8 cellular contexts compared by ENCODE assay signal in genomic region chr11:808427-809286, GRCh38. TPM values are rescaled to one million over a fixed set of nuclear protein-coding genes. Genes with fewer than 3 reads are reported as not detected.
DNase-seq lines count a peak whose midpoint lies in the region; ATAC-seq and TF ChIP-seq lines count a peak whose summit lies in the region.

No MANE protein-coding gene starts in this region.

- WGBS in iPS DF 6.9 (ENCODE audit: insufficient coverage, insufficient read length), result no CpG with 5 or more reads among the region's 36 CpGs

- CTCF ChIA-PET in CD8-positive, alpha-beta memory T cell (lab: Charles Lee), result interaction anchor here (1.4 to 1.6 kb wide), 2 partner anchors 11 to 14 kb away, joined by 4 to 5 read pairs; no protein-coding TSS in a partner anchor

- peaks cover 20% of the 10 kb centered on the region for H3K36me3 ChIP-seq in CD8-positive, alpha-beta memory T cell (ENCODE audit: insufficient read depth, low read length)
- peaks cover 23% of the 10 kb centered on the region for H3K36me3 ChIP-seq in iPS DF 6.9 (ENCODE audit: control insufficient read depth, insufficient read depth, low read length)

- ATAC-seq in stimulated activated effector memory CD8-positive, alpha-beta T cell treated with anti-CD3 and anti-CD28 coated beads, Interleukin-12 subunit alpha, Interleukin-12 subunit beta, amount 100 ng/mL, for 72 hours, result no peak

- H3K4me3 Mint-ChIP-seq in CD8-positive, alpha-beta memory T cell, result peak overlapping the region; percentile 94 to 100 (median 95)
- H3K4me3 Mint-ChIP-seq in activated naive CD4-positive, alpha-beta T cell treated with anti-CD3 and anti-CD28 coated beads, Interleukin-2, amount 50 U/mL, for 24 hours, result peak overlapping the region; percentile 93
- H3K4me3 Mint-ChIP-seq in stimulated activated effector memory CD8-positive, alpha-beta T cell treated with anti-CD3 and anti-CD28 coated beads, Interleukin-12 subunit alpha, Interleukin-12 subunit beta, amount 100 ng/mL, for 72 hours, result peak overlapping the region; percentile 91

- peak in 3 of 5 donors; percentile 50 to 75 (median 51) for DNase-seq in CD8-positive, alpha-beta memory T cell
- DNase-seq in HL-60 (ENCODE audit: low read depth in 1 of 2, low spot score in 1 of 2), result peak in 1 of 2 experiments; percentile 60
- DNase-seq in iPS DF 6.9 (ENCODE audit: low read depth, low spot score), result no peak
- no peak for DNase-seq in stimulated activated effector memory CD8-positive, alpha-beta T cell treated with anti-CD3 and anti-CD28 coated beads, Interleukin-12 subunit alpha, Interleukin-12 subunit beta, amount 100 ng/mL, for 72 hours (ENCODE audit: low spot score in 2 of 2)
- DNase-seq in NCI-H510A (lab: John Stamatoyannopoulos, UW), result no peak
- DNase-seq in effector CD8-positive, alpha-beta T cell (lab: John Stamatoyannopoulos, UW), result no peak
- DNase-seq in activated CD4-positive, CD25-positive, alpha-beta regulatory T cell treated with anti-CD3 and anti-CD28 coated beads, Interleukin-2, amount 50 U/mL, for 72 hours, result no peak

- H3K27me3 Mint-ChIP-seq in CD8-positive, alpha-beta memory T cell, result no peaks in the 10 kb centered on the region
- no peaks in the 10 kb centered on the region for H3K27me3 Mint-ChIP-seq in activated naive CD4-positive, alpha-beta T cell treated with anti-CD3 and anti-CD28 coated beads, Interleukin-2, amount 50 U/mL, for 24 hours

- peaks cover 0 to 35% (median 2%) of the 10 kb centered on the region in 3 donors for H3K36me3 Mint-ChIP-seq in CD8-positive, alpha-beta memory T cell
- H3K36me3 Mint-ChIP-seq in activated naive CD4-positive, alpha-beta T cell treated with anti-CD3 and anti-CD28 coated beads, Interleukin-2, amount 50 U/mL, for 24 hours, result peaks cover 16% of the 10 kb centered on the region
- H3K36me3 Mint-ChIP-seq in stimulated activated effector memory CD8-positive, alpha-beta T cell treated with anti-CD3 and anti-CD28 coated beads, Interleukin-12 subunit alpha, Interleukin-12 subunit beta, amount 100 ng/mL, for 72 hours, result peaks cover 47% of the 10 kb centered on the region

- no peaks in the 10 kb centered on the region for H3K9me3 ChIP-seq in CD8-positive, alpha-beta memory T cell (ENCODE audit: low read length)
- no peaks in the 10 kb centered on the region for H3K9me3 ChIP-seq in iPS DF 6.9 (ENCODE audit: control insufficient read depth, insufficient read depth, low read length)

- H3K4me3 ChIP-seq in CD8-positive, alpha-beta memory T cell (ENCODE audit: low read length), result peak overlapping the region; percentile 100
- H3K4me3 ChIP-seq in HL-60 (replicated peaks; ENCODE audit: insufficient read depth, low read length), result peak overlapping the region; percentile 72
- H3K4me3 ChIP-seq in iPS DF 6.9 (ENCODE audit: low read length), result peak overlapping the region; percentile 83

- no peak for TF ChIP-seq CTCF in HL-60 (IDR thresholded peaks at IDR 0.05; ENCODE audit: insufficient read depth, low read length)

- H3K27ac ChIP-seq in CD8-positive, alpha-beta memory T cell (ENCODE audit: low read depth, low read length), result peak overlapping the region; percentile 92
- H3K27ac ChIP-seq in HL-60 (replicated peaks) (peak overlapping the region; percentile 100), iPS DF 6.9 (ENCODE audit: low read length) (no peak overlapping the region)

- H3K27ac Mint-ChIP-seq in CD8-positive, alpha-beta memory T cell, result peak overlapping the region; percentile 92 to 100 (median 98)
- H3K27ac Mint-ChIP-seq in activated naive CD4-positive, alpha-beta T cell treated with anti-CD3 and anti-CD28 coated beads, Interleukin-2, amount 50 U/mL, for 24 hours, result peak overlapping the region; percentile 98
- peak overlapping the region; percentile 97 for H3K27ac Mint-ChIP-seq in stimulated activated effector memory CD8-positive, alpha-beta T cell treated with anti-CD3 and anti-CD28 coated beads, Interleukin-12 subunit alpha, Interleukin-12 subunit beta, amount 100 ng/mL, for 72 hours

- H3K27me3 ChIP-seq in CD8-positive, alpha-beta memory T cell (ENCODE audit: insufficient read depth, low read length, poor library complexity, severe bottlenecking), result no peaks in the 10 kb centered on the region
- H3K27me3 ChIP-seq in HL-60 (ENCODE audit: insufficient read depth, poor library complexity, severe bottlenecking), result no peaks in the 10 kb centered on the region
- no peaks in the 10 kb centered on the region for H3K27me3 ChIP-seq in iPS DF 6.9 (ENCODE audit: control insufficient read depth, insufficient read depth, low read length)

- POLR2A ChIA-PET in CD8-positive, alpha-beta memory T cell (lab: Charles Lee), result interaction anchor here (0.6 to 2.0 kb wide), 9 partner anchors 10 to 601 kb away, joined by 3 to 38 read pairs (median 3); partner anchors contain the start of genes BET1L, CD151, HRAS and PNPLA2

- H3K4me1 ChIP-seq in CD8-positive, alpha-beta memory T cell (ENCODE audit: insufficient read depth, low read length), result peaks cover 35% of the 10 kb centered on the region
- peaks cover 4% of the 10 kb centered on the region; the same call in 1 of the 2 replicates for H3K4me1 ChIP-seq in iPS DF 6.9 (ENCODE audit: control insufficient read depth, insufficient read depth, low read length)

- peaks cover 33 to 59% (median 34%) of the 10 kb centered on the region in 3 donors for H3K4me1 Mint-ChIP-seq in CD8-positive, alpha-beta memory T cell
- H3K4me1 Mint-ChIP-seq in activated naive CD4-positive, alpha-beta T cell treated with anti-CD3 and anti-CD28 coated beads, Interleukin-2, amount 50 U/mL, for 24 hours, result peaks cover 33% of the 10 kb centered on the region
- peaks cover 36% of the 10 kb centered on the region for H3K4me1 Mint-ChIP-seq in stimulated activated effector memory CD8-positive, alpha-beta T cell treated with anti-CD3 and anti-CD28 coated beads, Interleukin-12 subunit alpha, Interleukin-12 subunit beta, amount 100 ng/mL, for 72 hours

- no peaks in the 10 kb centered on the region for H3K9me3 Mint-ChIP-seq in CD8-positive, alpha-beta memory T cell
- H3K9me3 Mint-ChIP-seq in activated naive CD4-positive, alpha-beta T cell treated with anti-CD3 and anti-CD28 coated beads, Interleukin-2, amount 50 U/mL, for 24 hours, result no peaks in the 10 kb centered on the region
- H3K9me3 Mint-ChIP-seq in stimulated activated effector memory CD8-positive, alpha-beta T cell treated with anti-CD3 and anti-CD28 coated beads, Interleukin-12 subunit alpha, Interleukin-12 subunit beta, amount 100 ng/mL, for 72 hours, result no peaks in the 10 kb centered on the region

RNA-seq across cellular contexts. Expression of gene RPLP2, which starts 1.1 kb away (rescaled TPM):
- 1,000 to 10,000 TPM; 2,769 to 2,922 TPM for total RNA-seq in CD8-positive, alpha-beta memory T cell
- 3,158 TPM for polyA plus RNA-seq in CD8-positive, alpha-beta memory T cell

RNA-seq across cellular contexts. Expression of gene PIDD1, which starts 3.6 kb away (rescaled TPM):
- total RNA-seq in CD8-positive, alpha-beta memory T cell, result 10 to 100 TPM; 30.5 to 34.5 TPM
- polyA plus RNA-seq in CD8-positive, alpha-beta memory T cell, result 4.6 TPM

RNA-seq across cellular contexts. Expression of gene PNPLA2, which starts 10.1 kb away (rescaled TPM):
- total RNA-seq in CD8-positive, alpha-beta memory T cell, result 10 to 100 TPM; 49.8 to 53.0 TPM
- polyA plus RNA-seq in CD8-positive, alpha-beta memory T cell, result 41.5 TPM

RNA-seq across cellular contexts. Expression of gene SLC25A22, which starts 10.6 kb away (rescaled TPM):
- total RNA-seq in CD8-positive, alpha-beta memory T cell, result 10 to 100 TPM; 73.6 to 77.0 TPM
- 14.1 TPM for polyA plus RNA-seq in CD8-positive, alpha-beta memory T cell

RNA-seq across cellular contexts. Expression of gene CEND1, which starts 18.8 kb away (rescaled TPM):
- total RNA-seq in CD8-positive, alpha-beta memory T cell, result 1 to 10 TPM; 2.1 to 2.6 TPM
- 0.13 TPM for polyA plus RNA-seq in CD8-positive, alpha-beta memory T cell

Comparison
In these comparisons a context has a peak if more than half of its experiments do, and no peak if none do; other contexts are left out.
1. DNase-seq: peak in CD8-positive, alpha-beta memory T cell (3 of 5); none in iPS DF 6.9 (single experiment), stimulated activated effector memory CD8-positive, alpha-beta T cell treated with anti-CD3 and anti-CD28 coated beads, Interleukin-12 subunit alpha, Interleukin-12 subunit beta, amount 100 ng/mL, for 72 hours (0 of 2), NCI-H510A (single experiment), effector CD8-positive, alpha-beta T cell (single experiment) and activated CD4-positive, CD25-positive, alpha-beta regulatory T cell treated with anti-CD3 and anti-CD28 coated beads, Interleukin-2, amount 50 U/mL, for 72 hours (single experiment).
2. Peak in every context shown above with its lines, with median percentiles within 50 percentile points of each other: H3K4me3 ChIP-seq, H3K27ac Mint-ChIP-seq and H3K4me3 Mint-ChIP-seq.